Comparison of ENCODE assay signal across 8 cellular contexts in genomic region chr19:43574424-43575155, GRCh38. TPM values are rescaled to one million over a fixed set of nuclear protein-coding genes. Genes with fewer than 3 reads are reported as not detected.
A peak's percentile ranks its signal among the peaks of the same experiment; 100 is the strongest.
DNase-seq lines count a peak whose midpoint lies in the region; ATAC-seq, FAIRE-seq and TF ChIP-seq lines count a peak whose summit lies in the region.

No MANE protein-coding gene starts in this region.

- no peaks in the 10 kb centered on the region for H3K9me3 ChIP-seq in HepG2 (ENCODE audit: low read length)
- no peaks in the 10 kb centered on the region for H3K9me3 ChIP-seq in tibial nerve

- no peak for FAIRE-seq in HepG2 (lab: Jason Lieb, UNC)

- TSS peak; percentile 66 for BruUV-seq in HepG2 (replicated peaks; lab: Mats Ljungman, UMichigan)

- H3K4me3 ChIP-seq in AG04449 (ENCODE audit: low read depth, low read length) (peak overlapping the region; percentile 92), HepG2 (replicated peaks in 1 of 3; ENCODE audit: insufficient read depth in 1 of 3, low read depth in 2 of 3, low read length in 3 of 3) (peak overlapping the region; percentile 87 to 92 (median 89)), tibial nerve (peak overlapping the region; percentile 57 to 92 (median 78))

- no peak for TF ChIP-seq RAD21 in HepG2 (CRISPR knock-in tag; IDR thresholded peaks at IDR 0.05)

- H3K79me2 ChIP-seq in HepG2 (ENCODE audit: insufficient read depth, low read length), result peaks cover 8% of the 10 kb centered on the region

- H2AFZ ChIP-seq in HepG2 (ENCODE audit: low read length), result peak overlapping the region; percentile 31

- intact Hi-C loops in HepG2 (cut with micrococcal nuclease; ENCODE audit: unreplicated experiment), result loop anchor here (1.0 kb wide), 1 partner anchor 22 kb away; the partner anchor contains the start of genes IRGQ and ZNF576

- peak overlapping the region; percentile 88 for H3K9ac ChIP-seq in HepG2 (ENCODE audit: insufficient read depth, low read depth, low read length)

- no peak for TF ChIP-seq CTCF in AG04449 (IDR thresholded peaks at IDR 0.05; ENCODE audit: insufficient read depth, low read length, missing control alignments)
- no peak for TF ChIP-seq CTCF in HepG2 (CRISPR knock-in tag; IDR thresholded peaks at IDR 0.05)
- no peak for TF ChIP-seq CTCF in tibial nerve (IDR thresholded peaks at IDR 0.05)
- TF ChIP-seq CTCF in GM20000 (IDR thresholded peaks at IDR 0.05; ENCODE audit: extremely low read depth, missing control alignments), result no peak

- no peak for ATAC-seq in HepG2

- POLR2A ChIA-PET in AG04449 (lab: Yijun Ruan, JAX), result interaction anchor here (0.7 to 0.8 kb wide), 2 partner anchors 10 to 20 kb away, joined by 3 to 4 read pairs; no protein-coding TSS in a partner anchor
- POLR2A ChIA-PET in HepG2 (lab: Yijun Ruan, JAX), result interaction anchor here (1.4 to 1.8 kb wide), 2 partner anchors 19 to 21 kb away, joined by 3 to 6 read pairs; partner anchors contain the start of genes IRGQ and ZNF576

- peaks cover 19% of the 10 kb centered on the region; the same call in 1 of the 2 replicates for H3K4me1 ChIP-seq in HepG2 (ENCODE audit: insufficient read depth, low read length)
- H3K4me1 ChIP-seq in tibial nerve, result peaks cover 0 to 54% (median 17%) of the 10 kb centered on the region in 4 donors

- in situ Hi-C loops in HepG2 (cut with HindIII; ENCODE audit: extremely low pct_ligation_motif_present, low pct_unique_long_range_greater_than_20kb), result no loop called here

- WGBS in HepG2 (ENCODE audit: low lambda C conversion rate), result 30% methylated on average over 9 of the region's 12 CpGs
- WGBS in tibial nerve, 2 donors, result 29 to 33% methylated on average over 12 of the region's 12 CpGs

- TF ChIP-seq EP300 in HepG2 (IDR thresholded peaks at IDR 0.05; ENCODE audit: low read depth in 2 of 2, low read length in 2 of 2) (no peak), HepG2 (CRISPR knock-in tag; IDR thresholded peaks at IDR 0.05; ENCODE audit: borderline replicate concordance) (no peak), tibial nerve (IDR thresholded peaks at IDR 0.05) (no peak)

- DNase-seq in AG04449 (ENCODE audit: low read depth, low spot score), result no peak
- peak; percentile 91 for DNase-seq in HT1080 (ENCODE audit: low read depth)
- DNase-seq in amniotic epithelial cell (ENCODE audit: low read depth), result peak; percentile 37
- no peak for DNase-seq in HepG2 (ENCODE audit: low spot score)
- no peak for DNase-seq in tibial nerve (ENCODE audit: low spot score in 2 of 2)
- DNase-seq in retina, result no peak
- DNase-seq in GM20000 (ENCODE audit: low spot score), result no peak
- no peak for DNase-seq in SKM-1 treated with dmso at 0.1 percent for 144 hours (lab: John Stamatoyannopoulos, UW; ENCODE audit: unreplicated experiment)

- CTCF ChIA-PET in AG04449 (lab: Yijun Ruan, JAX), result interaction anchor here (0.8 to 2.7 kb wide), 6 partner anchors 9 to 127 kb away, joined by 3 to 21 read pairs (median 4); no protein-coding TSS in a partner anchor
- CTCF ChIA-PET in HepG2 (lab: Yijun Ruan, JAX; ENCODE audit: low intra/inter-chr PET ratio, low total read pairs), result no interaction called here

- TF ChIP-seq POLR2A in HepG2 (IDR thresholded peaks at IDR 0.05; ENCODE audit: insufficient read depth in 1 of 2, low read depth in 2 of 2, low read length in 2 of 2), result no peak
- TF ChIP-seq POLR2A in tibial nerve (IDR thresholded peaks at IDR 0.05), result no peak

- peak overlapping the region; percentile 72 for H3K27ac ChIP-seq in HepG2 (ENCODE audit: extremely low read length, insufficient read depth, low read length)
- peak overlapping the region; percentile 60 to 91 (median 90) for H3K27ac ChIP-seq in tibial nerve

- H3K27me3 ChIP-seq in HepG2 (ENCODE audit: control insufficient read depth in 1 of 2, insufficient read depth in 2 of 2, low read length in 2 of 2), result no peaks in the 10 kb centered on the region; a peak in 1 of 5 replicates
- no peaks in the 10 kb centered on the region for H3K27me3 ChIP-seq in tibial nerve

- no peaks in the 10 kb centered on the region for H4K20me1 ChIP-seq in HepG2 (ENCODE audit: insufficient read depth, low read length)

- peak overlapping the region; percentile 93 for H3K4me2 ChIP-seq in HepG2 (ENCODE audit: low read depth, low read length)

- H3K36me3 ChIP-seq in HepG2 (replicated peaks in 1 of 2; ENCODE audit: control insufficient read depth in 1 of 2, insufficient read depth in 2 of 2, low read length in 2 of 2) (peaks cover 0 to 1% of the 10 kb centered on the region in 2 experiments; a peak in 1 of 5 replicates), tibial nerve (peaks cover 0 to 29% (median 0%) of the 10 kb centered on the region in 3 donors)

RNA-seq across cellular contexts. Expression of gene XRCC1, which starts 0.7 kb away (rescaled TPM):
- 24.3 and 32.5 TPM in 2 replicates for total RNA-seq in HT1080 (2014; rRNA removed; shearing (Covaris generic))
- polyA plus RNA-seq in HT1080 (2015; cell fraction: cytosol; rRNA removed), result 23.3 and 24.3 TPM in 2 replicates
- polyA plus RNA-seq in HT1080 (2015; cell fraction: nucleus; rRNA removed), result 38.6 and 41.6 TPM in 2 replicates
- total RNA-seq in HepG2 (2016; rRNA removed; fragmentation: Illumina TruSeq; extraction: Trizol) (21.8 and 26.3 TPM in 2 replicates), tibial nerve (10 to 100 TPM; 18.6 to 30.6 (median 25.7) TPM)
- 6.7 and 8.5 TPM in 2 replicates for total RNA-seq in HepG2 (2016; cell fraction: cytosol; rRNA removed; fragmentation: Illumina TruSeq; extraction: Trizol; ENCODE audit: low read depth)
- total RNA-seq in HepG2 (2016; cell fraction: insoluble cytoplasmic fraction; rRNA removed; fragmentation: Illumina TruSeq; extraction: Trizol), result 20.1 and 27.3 TPM in 2 replicates
- 10.4 and 12.8 TPM in 2 replicates for total RNA-seq in HepG2 (2016; cell fraction: membrane; rRNA removed; fragmentation: Illumina TruSeq; extraction: Trizol)
- total RNA-seq in HepG2 (2016; cell fraction: nucleus; rRNA removed; fragmentation: Illumina TruSeq; extraction: Trizol), result 15.2 and 17.3 TPM in 2 replicates
- 24.7 and 28.7 TPM in 2 replicates for polyA plus RNA-seq in HepG2 (2011; rRNA removed)
- polyA plus RNA-seq in HepG2 (2011; cell fraction: cytosol; rRNA removed), result 21.1 and 30.4 TPM in 2 replicates
- 17.0 and 19.0 TPM in 2 replicates for polyA plus RNA-seq in HepG2 (2011; cell fraction: nucleus; rRNA removed)
- 22.3 and 28.4 TPM in 2 replicates for polyA plus RNA-seq in HepG2 (2012)
- polyA plus RNA-seq in HepG2 (2016; cell fraction: cytosol; fragmentation: Illumina TruSeq; extraction: Trizol; ENCODE audit: low read depth), result 7.4 and 7.7 TPM in 2 replicates
- 25.4 and 33.4 TPM in 2 replicates for polyA plus RNA-seq in HepG2 (2016; cell fraction: insoluble cytoplasmic fraction; fragmentation: Illumina TruSeq; extraction: Trizol; ENCODE audit: low read depth)
- polyA plus RNA-seq in HepG2 (2016; cell fraction: membrane; fragmentation: Illumina TruSeq; extraction: Trizol; ENCODE audit: low read depth), result 10.3 and 12.0 TPM in 2 replicates
- 29.4 and 29.9 TPM in 2 replicates for polyA plus RNA-seq in HepG2 (2016; cell fraction: nucleus; fragmentation: Illumina TruSeq; extraction: Trizol; ENCODE audit: insufficient read depth, low read depth)
- 30.5 and 32.9 TPM in 2 replicates for polyA minus RNA-seq in HepG2 (2011; rRNA and poly(A)+ RNA removed; ENCODE audit: low replicate concordance)
- polyA minus RNA-seq in HepG2 (2011; cell fraction: cytosol; rRNA and poly(A)+ RNA removed), result 16.2 and 18.3 TPM in 2 replicates
- 12.6 and 14.9 TPM in 2 replicates for polyA minus RNA-seq in HepG2 (2011; cell fraction: nucleus; rRNA and poly(A)+ RNA removed)

RNA-seq across cellular contexts. Expression of gene PINLYP, which starts 1.0 kb away (rescaled TPM):
- 0.58 TPM in 1 of 2 replicates, not detected in the other for total RNA-seq in HT1080 (2014; rRNA removed; shearing (Covaris generic))
- 0.53 and 1.1 TPM in 2 replicates for polyA plus RNA-seq in HT1080 (2015; cell fraction: cytosol; rRNA removed)
- 6.7 and 6.8 TPM in 2 replicates for polyA plus RNA-seq in HT1080 (2015; cell fraction: nucleus; rRNA removed)
- total RNA-seq in HepG2 (2016; rRNA removed; fragmentation: Illumina TruSeq; extraction: Trizol), result 0.24 TPM in 1 of 2 replicates, not detected in the other
- total RNA-seq in HepG2 (2016; cell fraction: cytosol; rRNA removed; fragmentation: Illumina TruSeq; extraction: Trizol; ENCODE audit: low read depth), result 0.53 TPM in 1 of 2 replicates, not detected in the other
- 0.26 TPM in 1 of 2 replicates, not detected in the other for total RNA-seq in HepG2 (2016; cell fraction: insoluble cytoplasmic fraction; rRNA removed; fragmentation: Illumina TruSeq; extraction: Trizol)
- total RNA-seq in HepG2 (2016; cell fraction: membrane; rRNA removed; fragmentation: Illumina TruSeq; extraction: Trizol), result 0.21 TPM in 1 of 2 replicates, not detected in the other
- not detected in 2 replicates for total RNA-seq in HepG2 (2016; cell fraction: nucleus; rRNA removed; fragmentation: Illumina TruSeq; extraction: Trizol)
- polyA plus RNA-seq in HepG2 (2011; rRNA removed), result 0.20 and 0.21 TPM in 2 replicates
- 0.18 and 0.24 TPM in 2 replicates for polyA plus RNA-seq in HepG2 (2011; cell fraction: cytosol; rRNA removed)
- 0.21 and 0.42 TPM in 2 replicates for polyA plus RNA-seq in HepG2 (2011; cell fraction: nucleus; rRNA removed)
- polyA plus RNA-seq in HepG2 (2012), result 0.23 and 0.27 TPM in 2 replicates
- 0.16 TPM in 1 of 2 replicates, not detected in the other for polyA plus RNA-seq in HepG2 (2016; cell fraction: cytosol; fragmentation: Illumina TruSeq; extraction: Trizol; ENCODE audit: low read depth)
- 0.53 TPM in 1 of 2 replicates, not detected in the other for polyA plus RNA-seq in HepG2 (2016; cell fraction: insoluble cytoplasmic fraction; fragmentation: Illumina TruSeq; extraction: Trizol; ENCODE audit: low read depth)
- not detected in 2 replicates for polyA plus RNA-seq in HepG2 (2016; cell fraction: membrane; fragmentation: Illumina TruSeq; extraction: Trizol; ENCODE audit: low read depth)
- polyA plus RNA-seq in HepG2 (2016; cell fraction: nucleus; fragmentation: Illumina TruSeq; extraction: Trizol; ENCODE audit: insufficient read depth, low read depth), result 0.52 and 1.4 TPM in 2 replicates
- 0.06 and 0.07 TPM in 2 replicates for polyA minus RNA-seq in HepG2 (2011; rRNA and poly(A)+ RNA removed; ENCODE audit: low replicate concordance)
- not detected in 2 replicates for polyA minus RNA-seq in HepG2 (2011; cell fraction: cytosol; rRNA and poly(A)+ RNA removed)
- polyA minus RNA-seq in HepG2 (2011; cell fraction: nucleus; rRNA and poly(A)+ RNA removed), result 0.13 TPM in 1 of 2 replicates, not detected in the other
- 10 to 100 TPM in 3 of 4 donors, 1 to 10 TPM in 1; 7.5 to 45.7 (median 21.6) TPM for total RNA-seq in tibial nerve

RNA-seq across cellular contexts. Expression of gene IRGQ, which starts 21.3 kb away (rescaled TPM):
- total RNA-seq in HT1080 (2014; rRNA removed; shearing (Covaris generic)), result 7.1 and 12.4 TPM in 2 replicates
- 7.8 and 9.6 TPM in 2 replicates for polyA plus RNA-seq in HT1080 (2015; cell fraction: cytosol; rRNA removed)
- polyA plus RNA-seq in HT1080 (2015; cell fraction: nucleus; rRNA removed), result 16.3 and 20.3 TPM in 2 replicates
- total RNA-seq in HepG2 (2016; rRNA removed; fragmentation: Illumina TruSeq; extraction: Trizol) (12.4 and 16.5 TPM in 2 replicates), tibial nerve (10 to 100 TPM; 21.6 to 26.1 (median 23.6) TPM)
- 1.5 and 1.9 TPM in 2 replicates for total RNA-seq in HepG2 (2016; cell fraction: cytosol; rRNA removed; fragmentation: Illumina TruSeq; extraction: Trizol; ENCODE audit: low read depth)
- total RNA-seq in HepG2 (2016; cell fraction: insoluble cytoplasmic fraction; rRNA removed; fragmentation: Illumina TruSeq; extraction: Trizol), result 12.6 and 15.2 TPM in 2 replicates
- total RNA-seq in HepG2 (2016; cell fraction: membrane; rRNA removed; fragmentation: Illumina TruSeq; extraction: Trizol), result 5.6 and 6.3 TPM in 2 replicates
- 12.7 and 12.8 TPM in 2 replicates for total RNA-seq in HepG2 (2016; cell fraction: nucleus; rRNA removed; fragmentation: Illumina TruSeq; extraction: Trizol)
- 11.4 and 11.6 TPM in 2 replicates for polyA plus RNA-seq in HepG2 (2011; rRNA removed)
- 6.4 and 10.2 TPM in 2 replicates for polyA plus RNA-seq in HepG2 (2011; cell fraction: cytosol; rRNA removed)
- 11.8 and 12.3 TPM in 2 replicates for polyA plus RNA-seq in HepG2 (2011; cell fraction: nucleus; rRNA removed)
- polyA plus RNA-seq in HepG2 (2012), result 3.2 and 3.7 TPM in 2 replicates
- polyA plus RNA-seq in HepG2 (2016; cell fraction: cytosol; fragmentation: Illumina TruSeq; extraction: Trizol; ENCODE audit: low read depth), result 0.71 and 1.1 TPM in 2 replicates
- 9.0 and 10.3 TPM in 2 replicates for polyA plus RNA-seq in HepG2 (2016; cell fraction: insoluble cytoplasmic fraction; fragmentation: Illumina TruSeq; extraction: Trizol; ENCODE audit: low read depth)
- polyA plus RNA-seq in HepG2 (2016; cell fraction: membrane; fragmentation: Illumina TruSeq; extraction: Trizol; ENCODE audit: low read depth), result 2.1 and 2.5 TPM in 2 replicates
- 17.0 and 18.2 TPM in 2 replicates for polyA plus RNA-seq in HepG2 (2016; cell fraction: nucleus; fragmentation: Illumina TruSeq; extraction: Trizol; ENCODE audit: insufficient read depth, low read depth)
- 6.7 and 18.5 TPM in 2 replicates for polyA minus RNA-seq in HepG2 (2011; rRNA and poly(A)+ RNA removed; ENCODE audit: low replicate concordance)
- 10.1 and 13.1 TPM in 2 replicates for polyA minus RNA-seq in HepG2 (2011; cell fraction: cytosol; rRNA and poly(A)+ RNA removed)
- 4.9 and 8.1 TPM in 2 replicates for polyA minus RNA-seq in HepG2 (2011; cell fraction: nucleus; rRNA and poly(A)+ RNA removed)

RNA-seq across cellular contexts. Expression of gene ZNF576, which starts 21.8 kb away (rescaled TPM):
- 19.4 and 19.9 TPM in 2 replicates for total RNA-seq in HT1080 (2014; rRNA removed; shearing (Covaris generic))
- 10.2 and 15.8 TPM in 2 replicates for polyA plus RNA-seq in HT1080 (2015; cell fraction: cytosol; rRNA removed)
- 4.2 and 6.2 TPM in 2 replicates for polyA plus RNA-seq in HT1080 (2015; cell fraction: nucleus; rRNA removed)
- 9.6 and 10.9 TPM in 2 replicates for total RNA-seq in HepG2 (2016; rRNA removed; fragmentation: Illumina TruSeq; extraction: Trizol)
- 8.7 and 10.4 TPM in 2 replicates for total RNA-seq in HepG2 (2016; cell fraction: cytosol; rRNA removed; fragmentation: Illumina TruSeq; extraction: Trizol; ENCODE audit: low read depth)
- 10.6 and 11.2 TPM in 2 replicates for total RNA-seq in HepG2 (2016; cell fraction: insoluble cytoplasmic fraction; rRNA removed; fragmentation: Illumina TruSeq; extraction: Trizol)
- total RNA-seq in HepG2 (2016; cell fraction: membrane; rRNA removed; fragmentation: Illumina TruSeq; extraction: Trizol), result 13.9 and 14.1 TPM in 2 replicates
- 6.6 and 7.0 TPM in 2 replicates for total RNA-seq in HepG2 (2016; cell fraction: nucleus; rRNA removed; fragmentation: Illumina TruSeq; extraction: Trizol)
- polyA plus RNA-seq in HepG2 (2011; rRNA removed), result 7.2 and 10.2 TPM in 2 replicates
- 7.1 and 9.5 TPM in 2 replicates for polyA plus RNA-seq in HepG2 (2011; cell fraction: cytosol; rRNA removed)
- 7.2 and 9.1 TPM in 2 replicates for polyA plus RNA-seq in HepG2 (2011; cell fraction: nucleus; rRNA removed)
- 4.1 and 5.6 TPM in 2 replicates for polyA plus RNA-seq in HepG2 (2012)
- polyA plus RNA-seq in HepG2 (2016; cell fraction: cytosol; fragmentation: Illumina TruSeq; extraction: Trizol; ENCODE audit: low read depth), result 11.9 and 12.6 TPM in 2 replicates
- 12.1 and 13.5 TPM in 2 replicates for polyA plus RNA-seq in HepG2 (2016; cell fraction: insoluble cytoplasmic fraction; fragmentation: Illumina TruSeq; extraction: Trizol; ENCODE audit: low read depth)
- polyA plus RNA-seq in HepG2 (2016; cell fraction: membrane; fragmentation: Illumina TruSeq; extraction: Trizol; ENCODE audit: low read depth), result 12.7 and 17.2 TPM in 2 replicates
- 8.1 and 10.1 TPM in 2 replicates for polyA plus RNA-seq in HepG2 (2016; cell fraction: nucleus; fragmentation: Illumina TruSeq; extraction: Trizol; ENCODE audit: insufficient read depth, low read depth)
- polyA minus RNA-seq in HepG2 (2011; rRNA and poly(A)+ RNA removed; ENCODE audit: low replicate concordance), result 10.5 and 15.9 TPM in 2 replicates
- 3.5 and 5.6 TPM in 2 replicates for polyA minus RNA-seq in HepG2 (2011; cell fraction: cytosol; rRNA and poly(A)+ RNA removed)
- 10.2 and 14.8 TPM in 2 replicates for polyA minus RNA-seq in HepG2 (2011; cell fraction: nucleus; rRNA and poly(A)+ RNA removed)
- total RNA-seq in tibial nerve, result 10 to 100 TPM in 3 of 4 donors, 1 to 10 TPM in 1; 9.9 to 18.8 (median 15.2) TPM

RNA-seq across cellular contexts. Expression of gene SRRM5, which starts 37.3 kb away (rescaled TPM):
- 0.03 TPM in 1 of 2 replicates, not detected in the other for total RNA-seq in HT1080 (2014; rRNA removed; shearing (Covaris generic))
- polyA plus RNA-seq in HT1080 (2015; cell fraction: cytosol; rRNA removed), result 0.08 TPM in 1 of 2 replicates, not detected in the other
- polyA plus RNA-seq in HT1080 (2015; cell fraction: nucleus; rRNA removed), result 0.28 TPM in 1 of 2 replicates, not detected in the other
- total RNA-seq in HepG2 (2016; rRNA removed; fragmentation: Illumina TruSeq; extraction: Trizol) (0.11 TPM in 1 of 2 replicates, not detected in the other), tibial nerve (under 1 TPM; 0.20 to 0.84 (median 0.52) TPM)
- not detected in 2 replicates for total RNA-seq in HepG2 (2016; cell fraction: cytosol; rRNA removed; fragmentation: Illumina TruSeq; extraction: Trizol; ENCODE audit: low read depth)
- total RNA-seq in HepG2 (2016; cell fraction: insoluble cytoplasmic fraction; rRNA removed; fragmentation: Illumina TruSeq; extraction: Trizol), result not detected in 2 replicates
- 0.06 TPM in 1 of 2 replicates, not detected in the other for total RNA-seq in HepG2 (2016; cell fraction: membrane; rRNA removed; fragmentation: Illumina TruSeq; extraction: Trizol)
- 0.31 TPM in 1 of 2 replicates, not detected in the other for total RNA-seq in HepG2 (2016; cell fraction: nucleus; rRNA removed; fragmentation: Illumina TruSeq; extraction: Trizol)
- polyA plus RNA-seq in HepG2 (2011; rRNA removed), result 0.16 TPM in 2 replicates
- polyA plus RNA-seq in HepG2 (2011; cell fraction: cytosol; rRNA removed), result 0.03 and 0.08 TPM in 2 replicates
- polyA plus RNA-seq in HepG2 (2011; cell fraction: nucleus; rRNA removed), result 0.61 and 0.79 TPM in 2 replicates
- polyA plus RNA-seq in HepG2 (2012), result 0.15 and 0.21 TPM in 2 replicates
- not detected in 2 replicates for polyA plus RNA-seq in HepG2 (2016; cell fraction: cytosol; fragmentation: Illumina TruSeq; extraction: Trizol; ENCODE audit: low read depth)
- 0.10 and 0.12 TPM in 2 replicates for polyA plus RNA-seq in HepG2 (2016; cell fraction: insoluble cytoplasmic fraction; fragmentation: Illumina TruSeq; extraction: Trizol; ENCODE audit: low read depth)
- 0.10 TPM in 2 replicates for polyA plus RNA-seq in HepG2 (2016; cell fraction: membrane; fragmentation: Illumina TruSeq; extraction: Trizol; ENCODE audit: low read depth)
- 0.51 and 1.2 TPM in 2 replicates for polyA plus RNA-seq in HepG2 (2016; cell fraction: nucleus; fragmentation: Illumina TruSeq; extraction: Trizol; ENCODE audit: insufficient read depth, low read depth)
- 0.18 and 0.23 TPM in 2 replicates for polyA minus RNA-seq in HepG2 (2011; rRNA and poly(A)+ RNA removed; ENCODE audit: low replicate concordance)
- polyA minus RNA-seq in HepG2 (2011; cell fraction: cytosol; rRNA and poly(A)+ RNA removed), result not detected in 2 replicates
- 0.39 and 0.50 TPM in 2 replicates for polyA minus RNA-seq in HepG2 (2011; cell fraction: nucleus; rRNA and poly(A)+ RNA removed)

Comparison
In these comparisons a context has a peak if more than half of its experiments do, and no peak if none do; other contexts are left out.
1. DNase-seq: peak in HT1080 (single experiment) and amniotic epithelial cell (single experiment); none in AG04449 (single experiment), HepG2 (single experiment), tibial nerve (0 of 2), retina (single experiment), GM20000 (single experiment) and SKM-1 treated with dmso at 0.1 percent for 144 hours (single experiment).
2. Peak in every context shown above with its lines, with median percentiles within 50 percentile points of each other: H3K4me3 ChIP-seq.